9 cellular contexts compared by ENCODE assay signal in genomic region chr2:231222318-231223000, GRCh38. TPM values are rescaled to one million over a fixed set of nuclear protein-coding genes. Genes with fewer than 3 reads are reported as not detected.
A peak's percentile ranks its signal among the peaks of the same experiment; 100 is the strongest.
DNase-seq lines count a peak whose midpoint lies in the region; ATAC-seq and TF ChIP-seq lines count a peak whose summit lies in the region.
"Had no signal": no experiment of that assay in that cellular context is flagged by ENCODE, and none has a peak within 500 bp of the region (broad histone marks: within the 10 kb centered on the region; RNA-seq: fewer than 3 reads in every experiment).

No MANE protein-coding gene starts in this region.

- H3K27me3 Mint-ChIP-seq in stimulated activated memory B cell treated with anti-CD40 and anti-IgM and Interleukin-4, amounts not matched to agents 10 μg/mL and 1 μg/mL and 100 μg/mL, for 72 hours, result no peaks in the 10 kb centered on the region
- H3K27me3 Mint-ChIP-seq in neural progenitor cell (ENCODE audit: insufficient read depth, low read depth), result no peaks in the 10 kb centered on the region

- H3K36me3 ChIP-seq in neural progenitor cell (peaks cover 6% of the 10 kb centered on the region), SJCRH30 (peaks cover 11% of the 10 kb centered on the region)

- no peak for TF ChIP-seq CTCF in cardiac fibroblast (IDR thresholded peaks at IDR 0.05; ENCODE audit: low read depth, low read length)
- no peak for TF ChIP-seq CTCF in neural progenitor cell (IDR thresholded peaks at IDR 0.05)

- no peaks in the 10 kb centered on the region for H3K4me1 Mint-ChIP-seq in stimulated activated memory B cell treated with anti-CD40 and anti-IgM and Interleukin-4, amounts not matched to agents 10 μg/mL and 1 μg/mL and 100 μg/mL, for 72 hours
- H3K4me1 Mint-ChIP-seq in neural progenitor cell, result no peaks in the 10 kb centered on the region

- H3K36me3 Mint-ChIP-seq in stimulated activated memory B cell treated with anti-CD40 and anti-IgM and Interleukin-4, amounts not matched to agents 10 μg/mL and 1 μg/mL and 100 μg/mL, for 72 hours, result peaks cover 31% of the 10 kb centered on the region
- peaks cover 20% of the 10 kb centered on the region for H3K36me3 Mint-ChIP-seq in neural progenitor cell

- H3K27me3 ChIP-seq in neural progenitor cell (no peaks in the 10 kb centered on the region), SJCRH30 (no peaks in the 10 kb centered on the region)

- no peaks in the 10 kb centered on the region for H3K9me3 Mint-ChIP-seq in stimulated activated memory B cell treated with anti-CD40 and anti-IgM and Interleukin-4, amounts not matched to agents 10 μg/mL and 1 μg/mL and 100 μg/mL, for 72 hours
- no peaks in the 10 kb centered on the region for H3K9me3 Mint-ChIP-seq in neural progenitor cell
- H3K9me3 Mint-ChIP-seq: T-helper 1 cell treated with Interleukin-12 subunit alpha and Interleukin-12 subunit beta and Interleukin-4 antibody, amounts not matched to agents 30 μg/mL and 1 μg/mL, for 36 hours had no signal

- H3F3A ChIP-seq in neural progenitor cell (ENCODE audit: low read depth), result peaks cover 11% of the 10 kb centered on the region

- H3K79me2 ChIP-seq in neural progenitor cell (ENCODE audit: low read depth), result no peaks in the 10 kb centered on the region

- no peak overlapping the region for H3K4me3 ChIP-seq in cardiac fibroblast (replicated peaks in 1 of 2; ENCODE audit: low read depth in 2 of 2, low read length in 2 of 2)
- no peak overlapping the region for H3K4me3 ChIP-seq in neural progenitor cell
- no peak overlapping the region for H3K4me3 ChIP-seq in SJCRH30

- no peak overlapping the region for H3K4me3 Mint-ChIP-seq in stimulated activated memory B cell treated with anti-CD40 and anti-IgM and Interleukin-4, amounts not matched to agents 10 μg/mL and 1 μg/mL and 100 μg/mL, for 72 hours
- no peak overlapping the region for H3K4me3 Mint-ChIP-seq in neural progenitor cell
- H3K4me3 Mint-ChIP-seq: T-helper 1 cell treated with Interleukin-12 subunit alpha and Interleukin-12 subunit beta and Interleukin-4 antibody, amounts not matched to agents 30 μg/mL and 1 μg/mL, for 36 hours had no signal

- H3K27ac ChIP-seq in neural progenitor cell (no peak overlapping the region), SJCRH30 (no peak overlapping the region; the same call in 1 of the 2 replicates)

- H3K9me3 ChIP-seq in neural progenitor cell (ENCODE audit: low read depth) (no peaks in the 10 kb centered on the region), SJCRH30 (replicated peaks) (no peaks in the 10 kb centered on the region)

- DNase-seq in cardiac fibroblast (ENCODE audit: low read depth in 2 of 2) (peak; percentile 41 to 50), NCI-H2081 treated with DMSO at 0.1 percent for 48 hours (lab: John Stamatoyannopoulos, UW) (no peak), neural progenitor cell (ENCODE audit: low spot score) (no peak), SJCRH30 (no peak)
- DNase-seq in activated CD4-positive, alpha-beta T cell treated with anti-CD3 and anti-CD28 coated beads for 1 hour, result no peak

- ATAC-seq in GM18870 (IDR thresholded peaks at IDR 0.05; ENCODE audit: unreplicated experiment) (peak; percentile 78), HG02938 (IDR thresholded peaks at IDR 0.05; ENCODE audit: unreplicated experiment) (peak; percentile 68)
- ATAC-seq in stimulated activated memory B cell treated with anti-CD40 and anti-IgM and Interleukin-4, amounts not matched to agents 10 μg/mL and 1 μg/mL and 100 μg/mL, for 72 hours, result peak; percentile 72

- no peak overlapping the region for H3K4me2 ChIP-seq in neural progenitor cell

- H4K20me1 ChIP-seq in neural progenitor cell (ENCODE audit: low read depth), result no peaks in the 10 kb centered on the region

- H3K27ac Mint-ChIP-seq in stimulated activated memory B cell treated with anti-CD40 and anti-IgM and Interleukin-4, amounts not matched to agents 10 μg/mL and 1 μg/mL and 100 μg/mL, for 72 hours, result peak overlapping the region; percentile 64
- H3K27ac Mint-ChIP-seq in neural progenitor cell, result no peak overlapping the region
- H3K27ac Mint-ChIP-seq: T-helper 1 cell treated with Interleukin-12 subunit alpha and Interleukin-12 subunit beta and Interleukin-4 antibody, amounts not matched to agents 30 μg/mL and 1 μg/mL, for 36 hours had no signal

- H3K9ac ChIP-seq in neural progenitor cell, result no peak overlapping the region

- no peak overlapping the region for H2AFZ ChIP-seq in neural progenitor cell (replicated peaks)

- H3K4me1 ChIP-seq in neural progenitor cell, result no peaks in the 10 kb centered on the region
- H3K4me1 ChIP-seq in SJCRH30, result peaks cover 6% of the 10 kb centered on the region

RNA-seq across cellular contexts. Expression of gene ARMC9, which starts 24.0 kb away (rescaled TPM):
- 42.8 and 45.8 TPM in 2 replicates for total RNA-seq in neural progenitor cell (ENCODE audit: low replicate concordance)
- 16.3 and 19.9 TPM in 2 replicates for total RNA-seq in SJCRH30 (2014; rRNA removed; shearing (Covaris generic))

Comparison
In these comparisons a context has a peak if more than half of its experiments do, and no peak if none do; other contexts are left out.
1. DNase-seq: peak in cardiac fibroblast (2 of 2); none in activated CD4-positive, alpha-beta T cell treated with anti-CD3 and anti-CD28 coated beads for 1 hour (single experiment), NCI-H2081 treated with DMSO at 0.1 percent for 48 hours (single experiment), neural progenitor cell (single experiment) and SJCRH30 (0 of 2).
2. Peak in every context shown above with its lines, with median percentiles within 50 percentile points of each other: ATAC-seq.